In the genomic region with DNA sequence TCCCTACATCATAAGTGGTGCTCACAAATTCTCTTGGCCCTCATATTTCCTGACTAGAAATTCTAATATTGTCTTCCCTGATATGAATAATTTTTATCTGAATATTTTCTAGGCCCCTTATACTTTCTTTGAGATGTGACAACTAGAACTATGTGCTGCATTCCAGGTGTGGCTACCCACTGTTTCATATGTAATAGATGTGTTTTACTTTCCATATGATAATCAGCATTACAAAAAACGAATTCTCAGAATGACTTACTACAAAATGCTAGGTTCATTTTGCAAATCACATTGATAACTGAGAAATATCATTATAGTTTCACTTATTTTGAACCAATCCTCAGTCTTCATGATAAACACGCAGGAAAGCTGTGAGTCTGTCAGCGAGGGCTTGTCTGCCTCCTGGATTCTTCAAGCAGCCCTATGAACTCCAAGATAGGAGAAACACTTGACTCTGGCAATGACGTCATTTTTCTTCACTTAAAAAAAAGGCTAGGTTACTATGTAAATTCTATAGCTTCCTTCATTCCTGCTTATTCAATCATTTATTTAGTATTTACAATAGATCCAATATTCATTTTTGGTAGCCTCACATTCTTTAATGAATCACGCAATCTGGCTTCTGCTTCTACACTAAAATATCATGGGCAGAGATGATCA, we compare ENCODE assay signal across 27 cellular contexts. TPM values are rescaled to one million over a fixed set of nuclear protein-coding genes. Genes with fewer than 3 reads are reported as not detected.
DNase-seq lines count a peak whose midpoint lies in the region; ATAC-seq, FAIRE-seq and TF ChIP-seq lines count a peak whose summit lies in the region.
"Had no signal": no experiment of that assay in that cellular context is flagged by ENCODE, and none has a peak within 500 bp of the region (broad histone marks: within the 10 kb centered on the region; RNA-seq: fewer than 3 reads in every experiment).

No MANE protein-coding gene starts in this region.

- DNase-seq in activated T-cell treated with anti-CD3 and anti-CD28 coated beads, Interleukin-2, amount 50 U/mL, for 72 hours: no peak
- DNase-seq in activated T-cell treated with anti-CD3 and anti-CD28 coated beads, Interleukin-2, amount 50 U/mL, for 24 hours: no peak
- no peak for DNase-seq in GM12878 (ENCODE audit: low read depth, low spot score)
- DNase-seq in COLO668 (lab: John Stamatoyannopoulos, UW; ENCODE audit: unreplicated experiment): no peak
- DNase-seq in activated CD8-positive, alpha-beta memory T cell treated with anti-CD3 and anti-CD28 coated beads, Interleukin-2, amount 50 U/mL, for 4 hours: no peak
- DNase-seq: 8988T; ACHN; AML-193; BE2C; Calu3; CD4-positive, alpha-beta T cell; CD8-positive, alpha-beta memory T cell; COR-L47; DMS53; DMS79 treated with DMSO at 0.1 percent for 48 hours; GF-D8; GOT3; HFFc6 had no signal

- TF ChIP-seq EP300 in GM12878 (IDR thresholded peaks at IDR 0.05; ENCODE audit: borderline replicate concordance in 1 of 2, control insufficient read depth in 1 of 2, low read depth in 2 of 2, low read length in 2 of 2): no peak

- H2AFZ ChIP-seq in GM12878 (ENCODE audit: control insufficient read depth, low read depth, low read length): no peak overlapping the region

- H3K36me3 ChIP-seq in GM12878 (ENCODE audit: control insufficient read depth in 2 of 2, insufficient read depth in 2 of 2, low read length in 1 of 2): no peaks in the 10 kb centered on the region
- H3K36me3 ChIP-seq: BE2C; BLaER1 treated with 17β-estradiol and CSF1 and Interleukin-3, amounts not matched to agents 10 nM and 100 nM; HAP-1 had no signal

- in situ Hi-C loops in GM12878 (cut with MboI): no loop called here

- CTCF ChIA-PET in GM12878 (lab: Yijun Ruan, JAX): interaction anchor here (0.7 to 1.1 kb wide), 2 partner anchors 10 to 25 kb away, joined by 3 read pairs; partner anchors contain the start of gene SSBP1

- TF ChIP-seq POLR2A in GM12878 (IDR thresholded peaks at IDR 0.05; ENCODE audit: low read depth, low read length): no peak

- no peaks in the 10 kb centered on the region for H4K20me1 ChIP-seq in GM12878 (ENCODE audit: control insufficient read depth, insufficient read depth)
- H4K20me1 ChIP-seq: BLaER1 treated with 17β-estradiol and CSF1 and Interleukin-3, amounts not matched to agents 10 nM and 100 nM had no signal

- POLR2A ChIA-PET in GM12878 (lab: Charles Lee): interaction anchor here (0.6 kb wide), 1 partner anchor 25 kb away, joined by 3 read pairs; no protein-coding TSS in a partner anchor

- intact Hi-C loops in GM12878 (cut with micrococcal nuclease; ENCODE audit: unreplicated experiment): no loop called here

- BruUV-seq in GM12878 (replicated peaks; lab: Mats Ljungman, UMichigan): no TSS peak

- SMC1A ChIA-PET in GM12878 (lab: Charles Lee; ENCODE audit: uncharacterized antibody, unreplicated experiment): interaction anchor here (1.4 to 1.5 kb wide), 2 partner anchors 37 to 38 kb away, joined by 3 to 4 read pairs; no protein-coding TSS in a partner anchor

- H3K4me1 Mint-ChIP-seq in activated T-cell treated with anti-CD3 and anti-CD28 coated beads, Interleukin-2, amount 50 U/mL, for 72 hours (ENCODE audit: low read depth): peaks cover 5% of the 10 kb centered on the region
- peaks cover 4% of the 10 kb centered on the region for H3K4me1 Mint-ChIP-seq in activated T-cell treated with anti-CD3 and anti-CD28 coated beads, Interleukin-2, amount 50 U/mL, for 24 hours (ENCODE audit: low read depth)
- H3K4me1 Mint-ChIP-seq: CD14-positive monocyte had no signal

- H3K9ac ChIP-seq in GM12878 (ENCODE audit: control insufficient read depth, insufficient read depth, low read length): no peak overlapping the region
- H3K9ac ChIP-seq: BLaER1 treated with 17β-estradiol and CSF1 and Interleukin-3, amounts not matched to agents 10 nM and 100 nM had no signal

- H3K27ac Mint-ChIP-seq in activated T-cell treated with anti-CD3 and anti-CD28 coated beads, Interleukin-2, amount 50 U/mL, for 72 hours: peak overlapping the region; percentile 82
- no peak overlapping the region for H3K27ac Mint-ChIP-seq in activated T-cell treated with anti-CD3 and anti-CD28 coated beads, Interleukin-2, amount 50 U/mL, for 24 hours
- H3K27ac Mint-ChIP-seq: CD14-positive monocyte; CD4-positive, alpha-beta T cell; CD8-positive, alpha-beta memory T cell; HFFc6 had no signal

- H3K9me3 ChIP-seq in GM12878 (replicated peaks; ENCODE audit: control insufficient read depth, insufficient read depth, low read length): no peaks in the 10 kb centered on the region
- H3K9me3 ChIP-seq: A549; BE2C; BLaER1 treated with 17β-estradiol and CSF1 and Interleukin-3, amounts not matched to agents 10 nM and 100 nM; HAP-1 had no signal

- WGBS in GM12878 (ENCODE audit: insufficient coverage, insufficient replicate concordance, low lambda C conversion rate, missing lambda C conversion rate): 71% methylated on average over 5 of the region's 5 CpGs

- peak overlapping the region in 1 of 2 donors; percentile 21 for H3K4me3 Mint-ChIP-seq in activated T-cell treated with anti-CD3 and anti-CD28 coated beads, Interleukin-2, amount 50 U/mL, for 72 hours
- H3K4me3 Mint-ChIP-seq in activated T-cell treated with anti-CD3 and anti-CD28 coated beads, Interleukin-2, amount 50 U/mL, for 24 hours: no peak overlapping the region
- H3K4me3 Mint-ChIP-seq: CD14-positive monocyte; CD4-positive, alpha-beta T cell; CD8-positive, alpha-beta memory T cell; HFFc6 had no signal

- H3K27ac ChIP-seq in GM12878 (ENCODE audit: control insufficient read depth, insufficient read depth): no peak overlapping the region
- H3K27ac ChIP-seq: A549; BLaER1 treated with 17β-estradiol and CSF1 and Interleukin-3, amounts not matched to agents 10 nM and 100 nM had no signal

- no peak overlapping the region for H3K4me2 ChIP-seq in GM12878 (ENCODE audit: control insufficient read depth, insufficient read depth)
- H3K4me2 ChIP-seq: A549; BLaER1 treated with 17β-estradiol and CSF1 and Interleukin-3, amounts not matched to agents 10 nM and 100 nM had no signal

- RAD21 ChIA-PET in GM12878 (lab: Charles Lee; ENCODE audit: unreplicated experiment): no interaction called here

- FAIRE-seq in GM12878 (lab: Jason Lieb, UNC): no peak
- FAIRE-seq: A549, H54 had no signal

- peak in 1 of 2 donors; percentile 32 for ATAC-seq in activated T-cell treated with anti-CD3 and anti-CD28 coated beads, Interleukin-2, amount 50 U/mL, for 72 hours (replicated peaks in 1 of 2)
- ATAC-seq in GM18867 (IDR thresholded peaks at IDR 0.05; ENCODE audit: unreplicated experiment): peak; percentile 65
- ATAC-seq in GM12878: peak; percentile 27; the same call in 1 of the 3 replicates
- ATAC-seq in GM21423 (IDR thresholded peaks at IDR 0.05; ENCODE audit: unreplicated experiment): no peak
- ATAC-seq: A549 had no signal

- H3K79me2 ChIP-seq in GM12878 (ENCODE audit: control insufficient read depth, insufficient read depth, low read length): no peaks in the 10 kb centered on the region

- H3K4me3 ChIP-seq in GM12878: no peak overlapping the region
- H3K4me3 ChIP-seq: A549; BLaER1 treated with 17β-estradiol and CSF1 and Interleukin-3, amounts not matched to agents 10 nM and 100 nM; HAP-1 had no signal

- H3K27me3 ChIP-seq in GM12878 (replicated peaks in 1 of 2; ENCODE audit: control insufficient read depth in 2 of 2, insufficient read depth in 2 of 2, low read length in 1 of 2): no peaks in the 10 kb centered on the region; a peak in 1 of 4 replicates
- H3K27me3 ChIP-seq: BLaER1 treated with 17β-estradiol and CSF1 and Interleukin-3, amounts not matched to agents 10 nM and 100 nM had no signal

- no peak for TF ChIP-seq RAD21 in GM12878 (IDR thresholded peaks at IDR 0.05; ENCODE audit: insufficient read depth, low read depth, low read length)

- H3K4me1 ChIP-seq in GM12878 (ENCODE audit: control insufficient read depth, insufficient read depth, low read length): no peaks in the 10 kb centered on the region
- H3K4me1 ChIP-seq: A549; BE2C; BLaER1 treated with 17β-estradiol and CSF1 and Interleukin-3, amounts not matched to agents 10 nM and 100 nM; HAP-1 had no signal

- no peak for TF ChIP-seq CTCF in GM12878 (IDR thresholded peaks at IDR 0.05 in 2 of 3, conservative IDR thresholded peaks at IDR 0.05 in 1 of 3; ENCODE audit: control insufficient read depth in 2 of 3, extremely low read depth in 1 of 3, insufficient read depth in 1 of 3, low read depth in 3 of 3, low read length in 3 of 3)

- no peaks in the 10 kb centered on the region for H3K36me3 Mint-ChIP-seq in activated T-cell treated with anti-CD3 and anti-CD28 coated beads, Interleukin-2, amount 50 U/mL, for 72 hours (ENCODE audit: insufficient read depth in 2 of 2)
- H3K36me3 Mint-ChIP-seq in activated T-cell treated with anti-CD3 and anti-CD28 coated beads, Interleukin-2, amount 50 U/mL, for 24 hours (ENCODE audit: low read depth): no peaks in the 10 kb centered on the region
- H3K36me3 Mint-ChIP-seq: CD14-positive monocyte had no signal

- H3K27me3 Mint-ChIP-seq in activated T-cell treated with anti-CD3 and anti-CD28 coated beads, Interleukin-2, amount 50 U/mL, for 72 hours (ENCODE audit: low read depth): no peaks in the 10 kb centered on the region
- no peaks in the 10 kb centered on the region for H3K27me3 Mint-ChIP-seq in activated T-cell treated with anti-CD3 and anti-CD28 coated beads, Interleukin-2, amount 50 U/mL, for 24 hours
- H3K27me3 Mint-ChIP-seq: CD4-positive, alpha-beta T cell; CD8-positive, alpha-beta memory T cell had no signal

- H3K9me3 Mint-ChIP-seq in activated T-cell treated with anti-CD3 and anti-CD28 coated beads, Interleukin-2, amount 50 U/mL, for 72 hours: no peaks in the 10 kb centered on the region
- H3K9me3 Mint-ChIP-seq in activated T-cell treated with anti-CD3 and anti-CD28 coated beads, Interleukin-2, amount 50 U/mL, for 24 hours: no peaks in the 10 kb centered on the region
- H3K9me3 Mint-ChIP-seq: CD14-positive monocyte; CD4-positive, alpha-beta T cell; CD8-positive, alpha-beta memory T cell; HFFc6 had no signal

RNA-seq across cellular contexts. Expression of gene WEE2, which starts 4.6 kb away (rescaled TPM):
- not detected for total RNA-seq in activated T-cell treated with anti-CD3 and anti-CD28 coated beads, Interleukin-2, amount 50 U/mL, for 72 hours
- 0.71 TPM in 1 of 2 replicates, not detected in the other for total RNA-seq in GM12878 (2013; cell fraction: nucleolus; rRNA removed)
- not detected in 2 replicates for total RNA-seq in GM12878 (2014; rRNA removed)
- not detected in 2 replicates for total RNA-seq in GM12878 (2014; rRNA removed; fragmentation: Illumina TruSeq; extraction: Trizol)
- 0.24 TPM in 1 of 2 replicates, not detected in the other for total RNA-seq in GM12878 (2021)
- polyA plus RNA-seq in GM12878 (2011; ENCODE audit: low read depth): not detected
- polyA plus RNA-seq in GM12878 (2011; rRNA removed): 0.03 and 0.12 TPM in 2 replicates
- polyA plus RNA-seq in GM12878 (2011; cell fraction: cytosol; rRNA removed): not detected in 2 replicates
- 0.09 TPM in 1 of 2 replicates, not detected in the other for polyA plus RNA-seq in GM12878 (2011; cell fraction: nucleus; rRNA removed)
- polyA plus RNA-seq in GM12878 (2012): 0.04 and 0.07 TPM in 2 replicates
- 0.03 TPM in 1 of 2 replicates, not detected in the other for polyA plus RNA-seq in GM12878 (2014; fragmentation: Illumina TruSeq; extraction: Trizol)
- polyA plus RNA-seq in GM12878 (2014; fragmentation: Nextera tagmentation; extraction: Ambion mirVana): under 1 TPM in 1 of 2 experiments, not detected in 1; 0.02 TPM
- not detected in 2 replicates for polyA plus RNA-seq in GM12878 (2014; rRNA removed)
- not detected for polyA plus RNA-seq in GM12878 (2016; fragmentation: Nextera tagmentation; extraction: Ambion mirVana)
- not detected in 2 replicates for polyA minus RNA-seq in GM12878 (2011; rRNA and poly(A)+ RNA removed)
- polyA minus RNA-seq in GM12878 (2011; cell fraction: cytosol; rRNA and poly(A)+ RNA removed): not detected in 2 replicates
- polyA minus RNA-seq in GM12878 (2011; cell fraction: nucleus; rRNA and poly(A)+ RNA removed): not detected in 2 replicates
- total RNA-seq: Calu3; CD8-positive, alpha-beta memory T cell; Daoy; G401; HFFc6 had no signal
- polyA plus RNA-seq: A549; CD14-positive monocyte; CD8-positive, alpha-beta memory T cell had no signal

RNA-seq across cellular contexts. Expression of gene DENND11, which starts 10.8 kb away (rescaled TPM):
- total RNA-seq in activated T-cell treated with anti-CD3 and anti-CD28 coated beads, Interleukin-2, amount 50 U/mL, for 72 hours: 10 to 100 TPM; 43.2 to 48.7 TPM
- 101 and 106 TPM in 2 replicates for total RNA-seq in GM12878 (2013; cell fraction: nucleolus; rRNA removed)
- 28.0 and 33.8 TPM in 2 replicates for total RNA-seq in GM12878 (2014; rRNA removed)
- 29.7 and 30.6 TPM in 2 replicates for total RNA-seq in GM12878 (2014; rRNA removed; fragmentation: Illumina TruSeq; extraction: Trizol)
- total RNA-seq in GM12878 (2021): 33.3 and 35.9 TPM in 2 replicates
- 18.6 TPM for polyA plus RNA-seq in GM12878 (2011; ENCODE audit: low read depth)
- polyA plus RNA-seq in GM12878 (2011; rRNA removed): 47.0 and 57.7 TPM in 2 replicates
- 27.5 and 33.5 TPM in 2 replicates for polyA plus RNA-seq in GM12878 (2011; cell fraction: cytosol; rRNA removed)
- polyA plus RNA-seq in GM12878 (2011; cell fraction: nucleus; rRNA removed): 81.6 and 84.6 TPM in 2 replicates
- polyA plus RNA-seq in GM12878 (2012): 22.8 and 29.9 TPM in 2 replicates
- polyA plus RNA-seq in GM12878 (2014; fragmentation: Illumina TruSeq; extraction: Trizol): 32.2 and 40.7 TPM in 2 replicates
- 1 to 10 TPM; 3.5 to 7.9 TPM for polyA plus RNA-seq in GM12878 (2014; fragmentation: Nextera tagmentation; extraction: Ambion mirVana)
- polyA plus RNA-seq in GM12878 (2014; rRNA removed): 20.2 and 25.3 TPM in 2 replicates
- 1 to 10 TPM; 2.7 to 3.0 TPM for polyA plus RNA-seq in GM12878 (2016; fragmentation: Nextera tagmentation; extraction: Ambion mirVana)
- 65.6 and 73.2 TPM in 2 replicates for polyA minus RNA-seq in GM12878 (2011; rRNA and poly(A)+ RNA removed)
- 18.3 and 19.3 TPM in 2 replicates for polyA minus RNA-seq in GM12878 (2011; cell fraction: cytosol; rRNA and poly(A)+ RNA removed)
- 36.0 and 36.5 TPM in 2 replicates for polyA minus RNA-seq in GM12878 (2011; cell fraction: nucleus; rRNA and poly(A)+ RNA removed)

RNA-seq across cellular contexts. Expression of gene SSBP1, which starts 25.4 kb away (rescaled TPM):
- 100 to 1,000 TPM; 126 to 131 TPM for total RNA-seq in activated T-cell treated with anti-CD3 and anti-CD28 coated beads, Interleukin-2, amount 50 U/mL, for 72 hours
- total RNA-seq in GM12878 (2013; cell fraction: nucleolus; rRNA removed): 285 and 310 TPM in 2 replicates
- total RNA-seq in GM12878 (2014; rRNA removed) (214 and 257 TPM in 2 replicates), GM12878 (2014; rRNA removed; fragmentation: Illumina TruSeq; extraction: Trizol) (363 and 370 TPM in 2 replicates), GM12878 (2021) (186 and 191 TPM in 2 replicates)
- 257 TPM for polyA plus RNA-seq in GM12878 (2011; ENCODE audit: low read depth)
- polyA plus RNA-seq in GM12878 (2011; rRNA removed) (197 and 267 TPM in 2 replicates), GM12878 (2014; fragmentation: Illumina TruSeq; extraction: Trizol) (467 and 621 TPM in 2 replicates), GM12878 (2014; fragmentation: Nextera tagmentation; extraction: Ambion mirVana) (100 to 1,000 TPM; 802 to 998 TPM), GM12878 (2014; rRNA removed) (286 and 329 TPM in 2 replicates), GM12878 (2016; fragmentation: Nextera tagmentation; extraction: Ambion mirVana) (100 to 1,000 TPM; 638 to 646 TPM)
- polyA plus RNA-seq in GM12878 (2011; cell fraction: cytosol; rRNA removed): 84.4 and 93.4 TPM in 2 replicates
- polyA plus RNA-seq in GM12878 (2011; cell fraction: nucleus; rRNA removed): 92.0 and 102 TPM in 2 replicates
- polyA plus RNA-seq in GM12878 (2012): 219 and 234 TPM in 2 replicates
- 51.5 and 76.1 TPM in 2 replicates for polyA minus RNA-seq in GM12878 (2011; rRNA and poly(A)+ RNA removed)
- 27.3 and 30.9 TPM in 2 replicates for polyA minus RNA-seq in GM12878 (2011; cell fraction: cytosol; rRNA and poly(A)+ RNA removed)
- 65.2 and 94.9 TPM in 2 replicates for polyA minus RNA-seq in GM12878 (2011; cell fraction: nucleus; rRNA and poly(A)+ RNA removed)

RNA-seq across cellular contexts. Expression of gene TAS2R3, which starts 51.2 kb away (rescaled TPM):
- 1 to 10 TPM; 1.8 TPM for total RNA-seq in activated T-cell treated with anti-CD3 and anti-CD28 coated beads, Interleukin-2, amount 50 U/mL, for 72 hours
- total RNA-seq in GM12878 (2013; cell fraction: nucleolus; rRNA removed): 91.0 and 96.1 TPM in 2 replicates
- total RNA-seq in GM12878 (2014; rRNA removed) (0.85 and 1.8 TPM in 2 replicates), GM12878 (2014; rRNA removed; fragmentation: Illumina TruSeq; extraction: Trizol) (1.1 and 1.2 TPM in 2 replicates), GM12878 (2021) (0.21 and 0.24 TPM in 2 replicates)
- polyA plus RNA-seq in GM12878 (2011; ENCODE audit: low read depth): not detected
- polyA plus RNA-seq in GM12878 (2011; rRNA removed) (0.72 and 0.91 TPM in 2 replicates), GM12878 (2014; fragmentation: Illumina TruSeq; extraction: Trizol) (0.25 TPM in 1 of 2 replicates, not detected in the other), GM12878 (2014; fragmentation: Nextera tagmentation; extraction: Ambion mirVana) (not detected), GM12878 (2014; rRNA removed) (0.09 and 0.23 TPM in 2 replicates), GM12878 (2016; fragmentation: Nextera tagmentation; extraction: Ambion mirVana) (not detected)
- 0.07 and 0.13 TPM in 2 replicates for polyA plus RNA-seq in GM12878 (2011; cell fraction: cytosol; rRNA removed)
- 2.4 and 3.0 TPM in 2 replicates for polyA plus RNA-seq in GM12878 (2011; cell fraction: nucleus; rRNA removed)
- polyA plus RNA-seq in GM12878 (2012): not detected in 2 replicates
- polyA minus RNA-seq in GM12878 (2011; rRNA and poly(A)+ RNA removed): 15.5 and 19.1 TPM in 2 replicates
- polyA minus RNA-seq in GM12878 (2011; cell fraction: cytosol; rRNA and poly(A)+ RNA removed): not detected in 2 replicates
- polyA minus RNA-seq in GM12878 (2011; cell fraction: nucleus; rRNA and poly(A)+ RNA removed): 14.6 and 23.7 TPM in 2 replicates
- total RNA-seq: G401 had no signal
- polyA plus RNA-seq: CD14-positive monocyte; CD8-positive, alpha-beta memory T cell had no signal
